8 cellular contexts compared by ENCODE assay signal in genomic region chr16:15649311-15649710, GRCh38. TPM values are rescaled to one million over a fixed set of nuclear protein-coding genes. Genes with fewer than 3 reads are reported as not detected.
DNase-seq lines count a peak whose midpoint lies in the region; ATAC-seq and TF ChIP-seq lines count a peak whose summit lies in the region.
"Not testable (repeated sequence)": the region's sequence is repeated elsewhere in the genome, so short reads cannot be mapped to it uniquely, and the experiment has no call there.

No MANE protein-coding gene starts in this region.

- CTCF ChIA-PET in activated CD8-positive, alpha-beta T cell treated with anti-CD3 and anti-CD28 coated beads, Interleukin-2, amount 10 ng/mL, durations not matched to agents 7 days and 5 days (lab: Charles Lee), result not testable (repeated sequence)

- H3K9ac ChIP-seq in OCI-LY1 (ENCODE audit: low read length) (peak overlapping the region; percentile 77), mucosa of stomach (ENCODE audit: low read length) (peak overlapping the region; percentile 92)

- H3K4me1 ChIP-seq in OCI-LY1 (ENCODE audit: insufficient read depth, low read length, severe bottlenecking) (peaks cover 39% of the 10 kb centered on the region), heart left ventricle (peaks cover 0 to 45% (median 24%) of the 10 kb centered on the region in 12 donors), mucosa of stomach (ENCODE audit: control insufficient read depth, insufficient read depth, low read length) (peaks cover 10% of the 10 kb centered on the region), gastrocnemius medialis (peaks cover 5 to 13% of the 10 kb centered on the region in 2 donors), vagina (peaks cover 34% of the 10 kb centered on the region)

- H4K20me1 ChIP-seq in OCI-LY1 (ENCODE audit: insufficient read depth, low read length), result not testable (repeated sequence)

- not testable (repeated sequence) for TF ChIP-seq POLR2A in heart left ventricle (IDR thresholded peaks at IDR 0.05); gastrocnemius medialis (IDR thresholded peaks at IDR 0.05); vagina (IDR thresholded peaks at IDR 0.05)

- H3K4me1 Mint-ChIP-seq in activated CD8-positive, alpha-beta T cell treated with anti-CD3 and anti-CD28 coated beads, Interleukin-2, amount 10 ng/mL, durations not matched to agents 7 days and 5 days (ENCODE audit: low read depth), result peaks cover 35% of the 10 kb centered on the region

- H3K27ac ChIP-seq in OCI-LY1 (ENCODE audit: low read depth, low read length, poor library complexity, severe bottlenecking) (peak overlapping the region; percentile 50), caudate nucleus (ENCODE audit: low read depth, low read length) (peak overlapping the region; percentile 82), heart left ventricle (peak overlapping the region in 11 of 12 donors; percentile 51 to 99 (median 94)), gastrocnemius medialis (peak overlapping the region; percentile 79 to 95 (median 85)), vagina (peak overlapping the region; percentile 95)

- not testable (repeated sequence) for H3K27me3 ChIP-seq in GM06990 (replicated peaks; ENCODE audit: control insufficient read depth, insufficient read depth, low read length); OCI-LY1 (ENCODE audit: insufficient read depth, low read length); heart left ventricle; mucosa of stomach (ENCODE audit: control insufficient read depth, insufficient read depth, low read length); gastrocnemius medialis; vagina

- H3K9me3 Mint-ChIP-seq in activated CD8-positive, alpha-beta T cell treated with anti-CD3 and anti-CD28 coated beads, Interleukin-2, amount 10 ng/mL, durations not matched to agents 7 days and 5 days (ENCODE audit: insufficient read depth), result not testable (repeated sequence)

- H3K4me3 Mint-ChIP-seq in activated CD8-positive, alpha-beta T cell treated with anti-CD3 and anti-CD28 coated beads, Interleukin-2, amount 10 ng/mL, durations not matched to agents 7 days and 5 days, result peak overlapping the region; percentile 99

- not testable (repeated sequence) for H3F3A ChIP-seq in OCI-LY1 (ENCODE audit: insufficient read depth, low read length)

- H3K79me2 ChIP-seq in OCI-LY1 (ENCODE audit: insufficient read depth, low read length), result peaks cover 40% of the 10 kb centered on the region

- not testable (repeated sequence) for DNase-seq in GM06990 (ENCODE audit: extremely low read depth, insufficient read length); activated CD8-positive, alpha-beta T cell treated with anti-CD3 and anti-CD28 coated beads, Interleukin-2, amount 10 ng/mL, durations not matched to agents 7 days and 5 days; caudate nucleus (lab: John Stamatoyannopoulos, UW); heart left ventricle; gastrocnemius medialis; vagina (ENCODE audit: extremely low spot score in 2 of 2)

- not testable (repeated sequence) for H3K9me2 ChIP-seq in OCI-LY1 (ENCODE audit: low read depth, low read length)

- not testable (repeated sequence) for H3K36me3 ChIP-seq in GM06990 (ENCODE audit: control insufficient read depth, insufficient read depth, low read length); mucosa of stomach (ENCODE audit: control insufficient read depth, insufficient read depth, low read length); gastrocnemius medialis; vagina
- H3K36me3 ChIP-seq in OCI-LY1 (ENCODE audit: insufficient read depth, low read length) (peaks cover 23% of the 10 kb centered on the region), heart left ventricle (peaks cover 0 to 20% (median 5%) of the 10 kb centered on the region in 9 donors)

- in situ Hi-C loops in gastrocnemius medialis (cut with MboI; ENCODE audit: low sequenced_read_pairs in 4 of 4), result not testable (repeated sequence)

- peaks cover 31% of the 10 kb centered on the region for H3K36me3 Mint-ChIP-seq in activated CD8-positive, alpha-beta T cell treated with anti-CD3 and anti-CD28 coated beads, Interleukin-2, amount 10 ng/mL, durations not matched to agents 7 days and 5 days (ENCODE audit: low read depth)

- H3K4me3 ChIP-seq in GM06990 (replicated peaks; ENCODE audit: low read depth, low read length) (peak overlapping the region; percentile 60), OCI-LY1 (ENCODE audit: low read depth, low read length, poor library complexity, severe bottlenecking) (peak overlapping the region; percentile 79), heart left ventricle (peak overlapping the region in 11 of 12 donors; percentile 70 to 100 (median 95)), mucosa of stomach (ENCODE audit: low read length) (peak overlapping the region; percentile 46), gastrocnemius medialis (peak overlapping the region; percentile 63 to 86 (median 72)), vagina (peak overlapping the region; percentile 86 to 94)

- POLR2A ChIA-PET in activated CD8-positive, alpha-beta T cell treated with anti-CD3 and anti-CD28 coated beads, Interleukin-2, amount 10 ng/mL, durations not matched to agents 7 days and 5 days (lab: Charles Lee), result interaction anchor here (1.5 kb wide), 1 partner anchor 9 kb away, joined by 7 read pairs; no protein-coding TSS in a partner anchor

- ATAC-seq in activated CD8-positive, alpha-beta T cell treated with anti-CD3 and anti-CD28 coated beads, Interleukin-2, amount 10 ng/mL, durations not matched to agents 7 days and 5 days; heart left ventricle; gastrocnemius medialis: not testable (repeated sequence)

- peak overlapping the region; percentile 80 for H3K4me2 ChIP-seq in OCI-LY1 (ENCODE audit: low read length)

- not testable (repeated sequence) for H2AFZ ChIP-seq in OCI-LY1 (ENCODE audit: low read length)

- WGBS in heart left ventricle, 4 donors, result 66 to 71% (median 70%) methylated on average over 17 of the region's 17 CpGs

- H3K27ac Mint-ChIP-seq in activated CD8-positive, alpha-beta T cell treated with anti-CD3 and anti-CD28 coated beads, Interleukin-2, amount 10 ng/mL, durations not matched to agents 7 days and 5 days, result peak overlapping the region; percentile 88

- H3K9me3 ChIP-seq in OCI-LY1 (ENCODE audit: low read length); heart left ventricle; mucosa of stomach (ENCODE audit: control insufficient read depth, low read length); gastrocnemius medialis; vagina: not testable (repeated sequence)

- not testable (repeated sequence) for H3K27me3 Mint-ChIP-seq in activated CD8-positive, alpha-beta T cell treated with anti-CD3 and anti-CD28 coated beads, Interleukin-2, amount 10 ng/mL, durations not matched to agents 7 days and 5 days (ENCODE audit: low read depth)

- intact Hi-C loops in heart left ventricle (cut with DNase I) (loop anchor here in 1 of 10 donors (10.0 kb wide), 1 partner anchor 55 kb away; no protein-coding TSS in a partner anchor), gastrocnemius medialis (cut with DNase I; ENCODE audit: low total_unique reads) (loop anchor here (10.0 kb wide), 1 partner anchor 215 kb away; the partner anchor contains the start of gene BMERB1)
- intact Hi-C loops in vagina (cut with DNase I), result not testable (repeated sequence)

- not testable (repeated sequence) for TF ChIP-seq CTCF in GM06990 (IDR thresholded peaks at IDR 0.05; ENCODE audit: insufficient read depth, low read length, poor library complexity, severe bottlenecking); OCI-LY1 (IDR thresholded peaks at IDR 0.05; ENCODE audit: low read length); heart left ventricle (IDR thresholded peaks at IDR 0.05); gastrocnemius medialis (IDR thresholded peaks at IDR 0.05 in 4 of 5, conservative IDR thresholded peaks at IDR 0.05 in 1 of 5); vagina (IDR thresholded peaks at IDR 0.05)

RNA-seq across cellular contexts. Expression of gene NDE1, which starts 0.7 kb away (rescaled TPM):
- total RNA-seq in activated CD8-positive, alpha-beta T cell treated with anti-CD3 and anti-CD28 coated beads, Interleukin-2, amount 10 ng/mL, durations not matched to agents 7 days and 5 days, result 100 to 1,000 TPM; 140 to 141 TPM
- total RNA-seq in heart left ventricle, result 10 to 100 TPM; 13.6 to 32.3 (median 20.4) TPM
- 10 to 100 TPM in 1 of 2 donors, 1 to 10 TPM in 1; 5.9 to 17.3 TPM for polyA plus RNA-seq in heart left ventricle
- total RNA-seq in gastrocnemius medialis, result 10 to 100 TPM in 2 of 4 donors, 1 to 10 TPM in 2; 4.0 to 26.2 (median 11.9) TPM
- total RNA-seq in vagina, result 55.0 TPM

RNA-seq across cellular contexts. Expression of gene MARF1, which starts 6.4 kb away (rescaled TPM):
- 10 to 100 TPM; 62.7 to 64.5 TPM for total RNA-seq in activated CD8-positive, alpha-beta T cell treated with anti-CD3 and anti-CD28 coated beads, Interleukin-2, amount 10 ng/mL, durations not matched to agents 7 days and 5 days
- total RNA-seq in heart left ventricle, result 10 to 100 TPM; 24.1 to 61.3 (median 43.1) TPM
- 10 to 100 TPM; 11.4 to 17.5 TPM for polyA plus RNA-seq in heart left ventricle
- 10 to 100 TPM; 19.5 to 29.8 (median 26.5) TPM for total RNA-seq in gastrocnemius medialis
- 39.0 TPM for total RNA-seq in vagina
